20 cellular contexts compared by ENCODE assay signal in genomic region chr15:94277485-94277884, GRCh38. TPM values are rescaled to one million over a fixed set of nuclear protein-coding genes. Genes with fewer than 3 reads are reported as not detected.
A peak's percentile ranks its signal among the peaks of the same experiment; 100 is the strongest.
DNase-seq lines count a peak whose midpoint lies in the region; ATAC-seq, FAIRE-seq and TF ChIP-seq lines count a peak whose summit lies in the region.
"Had no signal": no experiment of that assay in that cellular context is flagged by ENCODE, and none has a peak within 500 bp of the region (broad histone marks: within the 10 kb centered on the region; RNA-seq: fewer than 3 reads in every experiment).

No MANE protein-coding gene starts in this region.

- CTCF ChIA-PET in GM12878 (lab: Yijun Ruan, JAX) = interaction anchor here (0.7 to 2.6 kb wide), 4 partner anchors 10 to 46 kb away, joined by 3 to 17 read pairs (median 3); partner anchors contain the start of gene MCTP2

- no peak for TF ChIP-seq RAD21 in GM12878 (IDR thresholded peaks at IDR 0.05; ENCODE audit: insufficient read depth, low read depth, low read length)

- H3K4me3 Mint-ChIP-seq in stimulated activated memory B cell treated with anti-CD40 and anti-IgM and Interleukin-4, amounts not matched to agents 10 μg/mL and 1 μg/mL and 100 μg/mL, for 72 hours = no peak overlapping the region
- H3K4me3 Mint-ChIP-seq: CD4-positive, alpha-beta T cell had no signal

- H3K27ac ChIP-seq in GM12878 (ENCODE audit: control insufficient read depth, insufficient read depth) (no peak overlapping the region), gastroesophageal sphincter (no peak overlapping the region)
- H3K27ac ChIP-seq: GM23248 had no signal

- in situ Hi-C loops in GM12878 (cut with MboI) = no loop called here

- peak; percentile 76 for FAIRE-seq in GM19239 (lab: Jason Lieb, UNC)
- no peak for FAIRE-seq in GM12878 (lab: Jason Lieb, UNC)
- FAIRE-seq: GM12891, K562 had no signal

- no TSS peak for BruUV-seq in GM12878 (replicated peaks; lab: Mats Ljungman, UMichigan)

- RAD21 ChIA-PET in GM12878 (lab: Charles Lee; ENCODE audit: unreplicated experiment) = interaction anchor here (1.1 to 2.2 kb wide), 6 partner anchors 8 to 48 kb away, joined by 3 to 28 read pairs (median 4); no protein-coding TSS in a partner anchor

- POLR2A ChIA-PET in GM12878 (lab: Charles Lee) = interaction anchor here (0.5 to 2.7 kb wide), 7 partner anchors 9 to 1445 kb away, joined by 3 to 25 read pairs (median 4); no protein-coding TSS in a partner anchor

- peaks cover 75% of the 10 kb centered on the region for H3K4me1 ChIP-seq in Loucy (ENCODE audit: insufficient read depth, low read length, poor library complexity, severe bottlenecking)
- no peaks in the 10 kb centered on the region for H3K4me1 ChIP-seq in GM12878 (ENCODE audit: control insufficient read depth, insufficient read depth, low read length)
- no peaks in the 10 kb centered on the region for H3K4me1 ChIP-seq in gastroesophageal sphincter

- no peaks in the 10 kb centered on the region for H3K27me3 Mint-ChIP-seq in stimulated activated memory B cell treated with anti-CD40 and anti-IgM and Interleukin-4, amounts not matched to agents 10 μg/mL and 1 μg/mL and 100 μg/mL, for 72 hours
- H3K27me3 Mint-ChIP-seq: CD4-positive, alpha-beta T cell had no signal

- H3K27me3 ChIP-seq in Loucy (ENCODE audit: insufficient read depth, low read length, poor library complexity, severe bottlenecking) = no peaks in the 10 kb centered on the region
- H3K27me3 ChIP-seq in GM12878 (replicated peaks in 1 of 2; ENCODE audit: control insufficient read depth in 2 of 2, insufficient read depth in 2 of 2, low read length in 1 of 2) = no peaks in the 10 kb centered on the region
- no peaks in the 10 kb centered on the region for H3K27me3 ChIP-seq in gastroesophageal sphincter

- peaks cover 95% of the 10 kb centered on the region for H3K79me2 ChIP-seq in Loucy (ENCODE audit: insufficient read depth, low read length)
- H3K79me2 ChIP-seq in GM12878 (ENCODE audit: control insufficient read depth, insufficient read depth, low read length) = no peaks in the 10 kb centered on the region

- TF ChIP-seq POLR2A in GM12878 (IDR thresholded peaks at IDR 0.05; ENCODE audit: low read depth, low read length) = no peak
- TF ChIP-seq POLR2A in gastroesophageal sphincter (IDR thresholded peaks at IDR 0.05) = no peak

- ATAC-seq in HG02610 (IDR thresholded peaks at IDR 0.05; ENCODE audit: unreplicated experiment) (peak; percentile 54), GM12878 (peak; percentile 78), GM19023 (IDR thresholded peaks at IDR 0.05; ENCODE audit: unreplicated experiment) (no peak), gastroesophageal sphincter (no peak)
- ATAC-seq in stimulated activated memory B cell treated with anti-CD40 and anti-IgM and Interleukin-4, amounts not matched to agents 10 μg/mL and 1 μg/mL and 100 μg/mL, for 72 hours = no peak
- ATAC-seq: K562, SK-N-SH treated with all-trans-retinoic acid at 6 μM for 48 hours had no signal

- H2AFZ ChIP-seq in Loucy (ENCODE audit: low read length) (no peak overlapping the region), GM12878 (ENCODE audit: control insufficient read depth, low read depth, low read length) (no peak overlapping the region)
- H2AFZ ChIP-seq: GM23248 had no signal

- no peaks in the 10 kb centered on the region for H3K9me3 Mint-ChIP-seq in stimulated activated memory B cell treated with anti-CD40 and anti-IgM and Interleukin-4, amounts not matched to agents 10 μg/mL and 1 μg/mL and 100 μg/mL, for 72 hours

- TF ChIP-seq CTCF in Loucy (conservative IDR thresholded peaks at IDR 0.05; ENCODE audit: low read length) (no peak), GM12878 (IDR thresholded peaks at IDR 0.05 in 2 of 3, conservative IDR thresholded peaks at IDR 0.05 in 1 of 3; ENCODE audit: control insufficient read depth in 2 of 3, extremely low read depth in 1 of 3, insufficient read depth in 1 of 3, low read depth in 3 of 3, low read length in 3 of 3) (no peak), gastroesophageal sphincter (IDR thresholded peaks at IDR 0.05) (no peak)

- H4K20me1 ChIP-seq in Loucy (ENCODE audit: insufficient read depth, low read length, poor library complexity, severe bottlenecking) (no peaks in the 10 kb centered on the region), GM12878 (ENCODE audit: control insufficient read depth, insufficient read depth) (no peaks in the 10 kb centered on the region)

- H3K36me3 Mint-ChIP-seq in stimulated activated memory B cell treated with anti-CD40 and anti-IgM and Interleukin-4, amounts not matched to agents 10 μg/mL and 1 μg/mL and 100 μg/mL, for 72 hours = peaks cover 24% of the 10 kb centered on the region

- WGBS in GM12878 (ENCODE audit: insufficient coverage, insufficient replicate concordance, low lambda C conversion rate, missing lambda C conversion rate) = 11% methylated on average over 1 of the region's 1 CpG
- 55 to 65% methylated on average over 1 of the region's 1 CpG for WGBS in gastroesophageal sphincter (ENCODE audit: low coverage in 1 of 2), 2 donors

- H3K27ac Mint-ChIP-seq in stimulated activated memory B cell treated with anti-CD40 and anti-IgM and Interleukin-4, amounts not matched to agents 10 μg/mL and 1 μg/mL and 100 μg/mL, for 72 hours = no peak overlapping the region
- H3K27ac Mint-ChIP-seq: CD4-positive, alpha-beta T cell had no signal

- H3K4me3 ChIP-seq in Loucy (ENCODE audit: low read length, poor library complexity, severe bottlenecking) = no peak overlapping the region
- no peak overlapping the region for H3K4me3 ChIP-seq in GM12878
- no peak overlapping the region for H3K4me3 ChIP-seq in gastroesophageal sphincter
- H3K4me3 ChIP-seq: GM23248, K562 had no signal

- TF ChIP-seq EP300 in GM12878 (IDR thresholded peaks at IDR 0.05; ENCODE audit: borderline replicate concordance in 1 of 2, control insufficient read depth in 1 of 2, low read depth in 2 of 2, low read length in 2 of 2) = no peak; a peak in 1 of 4 replicates
- TF ChIP-seq EP300 in gastroesophageal sphincter (IDR thresholded peaks at IDR 0.05) = no peak

- DNase-seq in GM19239 (ENCODE audit: insufficient read length, low spot score) = no peak
- DNase-seq in GM12878 (ENCODE audit: low read depth, low spot score) = no peak
- DNase-seq: Calu3; CD4-positive, alpha-beta T cell; DND-41; GDM1; GM23248; NCI-H1436; NCI-H2029 treated with DMSO at 0.1 percent for 48 hours; NCI-H2171 treated with DMSO at 0.1 percent for 48 hours; NCI-H446 treated with DMSO at 0.1 percent for 48 hours; SHP77 had no signal

- H3K9me3 ChIP-seq in Loucy (ENCODE audit: insufficient read depth, low read depth, low read length) (peaks cover 13% of the 10 kb centered on the region; the same call in 1 of the 2 replicates), GM12878 (replicated peaks; ENCODE audit: control insufficient read depth, insufficient read depth, low read length) (no peaks in the 10 kb centered on the region; the same call in 2 of the 3 replicates), gastroesophageal sphincter (peaks cover 0 to 7% (median 0%) of the 10 kb centered on the region in 3 donors)

- intact Hi-C loops in GM12878 (cut with micrococcal nuclease; ENCODE audit: unreplicated experiment) = no loop called here

- SMC1A ChIA-PET in GM12878 (lab: Charles Lee; ENCODE audit: uncharacterized antibody, unreplicated experiment) = interaction anchor here (0.7 to 2.8 kb wide), 16 partner anchors 10 to 135 kb away, joined by 3 to 53 read pairs (median 4); partner anchors contain the start of gene MCTP2

- peaks cover 17% of the 10 kb centered on the region for H3K36me3 ChIP-seq in Loucy (ENCODE audit: insufficient read depth, low read length)
- no peaks in the 10 kb centered on the region for H3K36me3 ChIP-seq in GM12878 (ENCODE audit: control insufficient read depth in 2 of 2, insufficient read depth in 2 of 2, low read length in 1 of 2)
- no peaks in the 10 kb centered on the region for H3K36me3 ChIP-seq in gastroesophageal sphincter

- H3K4me1 Mint-ChIP-seq in stimulated activated memory B cell treated with anti-CD40 and anti-IgM and Interleukin-4, amounts not matched to agents 10 μg/mL and 1 μg/mL and 100 μg/mL, for 72 hours = peaks cover 46% of the 10 kb centered on the region

- H3K9ac ChIP-seq in Loucy (ENCODE audit: low read depth, low read length, poor library complexity, severe bottlenecking) (peak overlapping the region; percentile 15), GM12878 (ENCODE audit: control insufficient read depth, insufficient read depth, low read length) (no peak overlapping the region)
- H3K9ac ChIP-seq: GM23248 had no signal

- H3K4me2 ChIP-seq in Loucy (ENCODE audit: low read depth, low read length, poor library complexity, severe bottlenecking) = no peak overlapping the region
- H3K4me2 ChIP-seq in GM12878 (ENCODE audit: control insufficient read depth, insufficient read depth) = no peak overlapping the region

- H3F3A ChIP-seq in Loucy (ENCODE audit: low read depth) = peaks cover 15% of the 10 kb centered on the region

- H3K9me2 ChIP-seq in Loucy (replicated peaks; ENCODE audit: low read depth, low read length) = no peaks in the 10 kb centered on the region

RNA-seq across cellular contexts. Expression of gene MCTP2, which starts 46.1 kb away (rescaled TPM):
- 85.3 and 89.1 TPM in 2 replicates for total RNA-seq in GM12878 (2013; cell fraction: nucleolus; rRNA removed)
- 0.87 and 1.1 TPM in 2 replicates for total RNA-seq in GM12878 (2014; rRNA removed)
- 0.92 and 1.0 TPM in 2 replicates for total RNA-seq in GM12878 (2014; rRNA removed; fragmentation: Illumina TruSeq; extraction: Trizol)
- total RNA-seq in GM12878 (2021) = 1.0 and 1.5 TPM in 2 replicates
- 0.68 TPM for polyA plus RNA-seq in GM12878 (2011; ENCODE audit: low read depth)
- 39.3 and 48.5 TPM in 2 replicates for polyA plus RNA-seq in GM12878 (2011; rRNA removed)
- polyA plus RNA-seq in GM12878 (2011; cell fraction: cytosol; rRNA removed) = 39.4 and 45.7 TPM in 2 replicates
- 85.2 and 124 TPM in 2 replicates for polyA plus RNA-seq in GM12878 (2011; cell fraction: nucleus; rRNA removed)
- 0.87 and 1.5 TPM in 2 replicates for polyA plus RNA-seq in GM12878 (2012)
- 0.76 and 1.0 TPM in 2 replicates for polyA plus RNA-seq in GM12878 (2014; fragmentation: Illumina TruSeq; extraction: Trizol)
- under 1 TPM; 0.24 to 0.26 TPM for polyA plus RNA-seq in GM12878 (2014; fragmentation: Nextera tagmentation; extraction: Ambion mirVana)
- 0.67 and 1.1 TPM in 2 replicates for polyA plus RNA-seq in GM12878 (2014; rRNA removed)
- polyA plus RNA-seq in GM12878 (2016; fragmentation: Nextera tagmentation; extraction: Ambion mirVana) = under 1 TPM; 0.33 to 0.36 TPM
- polyA minus RNA-seq in GM12878 (2011; rRNA and poly(A)+ RNA removed) = 107 and 119 TPM in 2 replicates
- polyA minus RNA-seq in GM12878 (2011; cell fraction: cytosol; rRNA and poly(A)+ RNA removed) = 21.6 and 32.2 TPM in 2 replicates
- polyA minus RNA-seq in GM12878 (2011; cell fraction: nucleus; rRNA and poly(A)+ RNA removed) = 87.2 and 98.2 TPM in 2 replicates
- total RNA-seq in gastroesophageal sphincter = 10 to 100 TPM in 1 of 4 donors, 1 to 10 TPM in 3; 1.5 to 10.3 (median 5.7) TPM
- polyA plus RNA-seq: K562 had no signal

Comparison
In these comparisons a context has a peak if more than half of its experiments do, and no peak if none do; other contexts are left out.
1. ATAC-seq: peak in HG02610 (single experiment) and GM12878 (single experiment); none in GM19023 (single experiment), gastroesophageal sphincter (single experiment) and stimulated activated memory B cell treated with anti-CD40 and anti-IgM and Interleukin-4, amounts not matched to agents 10 μg/mL and 1 μg/mL and 100 μg/mL, for 72 hours (single experiment).